ENCODE assay signal across 8 cellular contexts in the genomic region with DNA sequence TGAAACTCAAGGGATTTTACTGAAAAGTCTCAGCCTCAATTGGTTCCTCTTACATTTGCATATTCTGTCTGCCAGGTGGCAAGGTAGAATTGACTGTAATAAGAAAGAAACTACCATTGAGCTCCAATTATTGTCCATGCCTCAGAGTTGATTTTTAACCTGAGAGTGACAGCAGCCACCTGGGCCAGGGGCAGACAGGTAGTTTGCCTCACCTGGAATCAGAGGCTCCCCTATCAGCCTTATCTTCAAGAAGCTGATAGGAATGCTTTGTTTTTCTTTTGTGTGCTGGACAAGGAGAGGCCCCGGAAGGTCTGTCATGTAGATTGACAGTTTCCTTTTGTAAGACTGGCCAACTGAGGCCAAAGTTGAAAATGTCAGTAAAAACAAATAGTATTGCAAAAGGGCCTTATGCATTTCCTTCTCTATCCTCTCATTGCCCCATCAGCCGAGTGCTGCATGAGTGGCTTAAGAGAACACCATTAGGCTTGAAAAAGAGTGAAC. TPM values are rescaled to one million over a fixed set of nuclear protein-coding genes. Genes with fewer than 3 reads are reported as not detected.
DNase-seq lines count a peak whose midpoint lies in the region; TF ChIP-seq lines count a peak whose summit lies in the region.

No MANE protein-coding gene starts in this region.

- peaks cover 60% of the 10 kb centered on the region for H4K20me1 ChIP-seq in BLaER1
- H4K20me1 ChIP-seq in Loucy (ENCODE audit: insufficient read depth, low read length, poor library complexity, severe bottlenecking): peaks cover 50% of the 10 kb centered on the region

- H3K9me3 ChIP-seq in BLaER1: peaks cover 17% of the 10 kb centered on the region; the same call in 1 of the 2 replicates
- no peaks in the 10 kb centered on the region for H3K9me3 ChIP-seq in Loucy (ENCODE audit: insufficient read depth, low read depth, low read length)
- no peaks in the 10 kb centered on the region for H3K9me3 ChIP-seq in vagina

- peak overlapping the region; percentile 33 for H3K27ac ChIP-seq in BLaER1
- peak overlapping the region; percentile 62 for H3K27ac ChIP-seq in vagina

- H3F3A ChIP-seq in Loucy (ENCODE audit: low read depth): no peaks in the 10 kb centered on the region

- H3K4me3 ChIP-seq in BLaER1 (no peak overlapping the region), Loucy (ENCODE audit: low read length, poor library complexity, severe bottlenecking) (peak overlapping the region; percentile 37), vagina (no peak overlapping the region)

- H3K4me2 ChIP-seq in BLaER1: peak overlapping the region; percentile 72
- H3K4me2 ChIP-seq in Loucy (ENCODE audit: low read depth, low read length, poor library complexity, severe bottlenecking): peak overlapping the region; percentile 70

- no peak overlapping the region for H2AFZ ChIP-seq in Loucy (ENCODE audit: low read length)

- TF ChIP-seq POLR2A in vagina (IDR thresholded peaks at IDR 0.05): no peak

- no peaks in the 10 kb centered on the region for H3K9me2 ChIP-seq in Loucy (replicated peaks; ENCODE audit: low read depth, low read length)

- H3K4me1 ChIP-seq in BLaER1 (peaks cover 41% of the 10 kb centered on the region), Loucy (ENCODE audit: insufficient read depth, low read length, poor library complexity, severe bottlenecking) (peaks cover 62% of the 10 kb centered on the region), vagina (peaks cover 90% of the 10 kb centered on the region)

- no peak overlapping the region for H3K9ac ChIP-seq in BLaER1
- peak overlapping the region; percentile 27 for H3K9ac ChIP-seq in Loucy (ENCODE audit: low read depth, low read length, poor library complexity, severe bottlenecking)

- H3K36me3 ChIP-seq in BLaER1: peaks cover 68% of the 10 kb centered on the region
- peaks cover 20% of the 10 kb centered on the region; the same call in 1 of the 2 replicates for H3K36me3 ChIP-seq in Loucy (ENCODE audit: insufficient read depth, low read length)
- H3K36me3 ChIP-seq in vagina: peaks cover 0 to 18% of the 10 kb centered on the region in 2 donors

- TF ChIP-seq CTCF in GM20000 (IDR thresholded peaks at IDR 0.05; ENCODE audit: extremely low read depth, missing control alignments) (no peak), Loucy (conservative IDR thresholded peaks at IDR 0.05; ENCODE audit: low read length) (no peak), vagina (IDR thresholded peaks at IDR 0.05) (no peak)

- H3K79me2 ChIP-seq in Loucy (ENCODE audit: insufficient read depth, low read length): peaks cover 87% of the 10 kb centered on the region

- intact Hi-C loops in vagina (cut with DNase I): no loop called here

- peak; percentile 15 for DNase-seq in GM20000 (ENCODE audit: low spot score)
- peak; percentile 57 for DNase-seq in fibroblast of the conjunctiva (ENCODE audit: low read depth)
- no peak for DNase-seq in vagina (ENCODE audit: extremely low spot score in 2 of 2)
- DNase-seq in islet precursor cell: no peak
- no peak for DNase-seq in iPS-NIHi7 (ENCODE audit: extremely low spot score)
- no peak for DNase-seq in ecto neural progenitor cell (ENCODE audit: low spot score)

- H3K27me3 ChIP-seq in BLaER1: no peaks in the 10 kb centered on the region
- no peaks in the 10 kb centered on the region for H3K27me3 ChIP-seq in Loucy (ENCODE audit: insufficient read depth, low read length, poor library complexity, severe bottlenecking)
- H3K27me3 ChIP-seq in vagina: no peaks in the 10 kb centered on the region

RNA-seq across cellular contexts. Expression of a gene that starts 34.1 kb away (rescaled TPM):
- 869 TPM for total RNA-seq in vagina

Comparison
In these comparisons a context has a peak if more than half of its experiments do, and no peak if none do; other contexts are left out.
1. DNase-seq: peak in GM20000 (single experiment) and fibroblast of the conjunctiva (single experiment); none in vagina (0 of 2), islet precursor cell (single experiment), iPS-NIHi7 (single experiment) and ecto neural progenitor cell (single experiment).